Comparison of ENCODE assay signal across 8 cellular contexts in genomic region chr2:36246320-36246990, GRCh38.
DNase-seq lines count a peak whose midpoint lies in the region; ATAC-seq and TF ChIP-seq lines count a peak whose summit lies in the region.

No MANE protein-coding gene starts in this region.

- H3K27ac Mint-ChIP-seq in activated naive CD8-positive, alpha-beta T cell treated with anti-CD3 and anti-CD28 coated beads, Interleukin-2, amount 10 ng/mL, durations not matched to agents 7 days and 5 days = peak overlapping the region; percentile 90

- DNase-seq in GM12865 (ENCODE audit: low read depth) (peak; percentile 67), 8988T (no peak), NCI-H345 (lab: John Stamatoyannopoulos, UW) (no peak), mesendoderm (no peak), DMS79 treated with DMSO at 0.1 percent for 48 hours (lab: John Stamatoyannopoulos, UW) (no peak)
- no peak for DNase-seq in activated naive CD8-positive, alpha-beta T cell treated with anti-CD3 and anti-CD28 coated beads, Interleukin-2, amount 10 ng/mL, durations not matched to agents 7 days and 5 days

- no peak overlapping the region for H3K18ac ChIP-seq in mesendoderm (ENCODE audit: low read length)

- peaks cover 60% of the 10 kb centered on the region for H3K4me1 Mint-ChIP-seq in activated naive CD8-positive, alpha-beta T cell treated with anti-CD3 and anti-CD28 coated beads, Interleukin-2, amount 10 ng/mL, durations not matched to agents 7 days and 5 days

- H3K27ac ChIP-seq in mesendoderm (ENCODE audit: low read depth, low read length) = no peak overlapping the region

- H2BK15ac ChIP-seq in mesendoderm (replicated peaks; ENCODE audit: low read depth) = no peak overlapping the region

- H3K9ac ChIP-seq in mesendoderm (ENCODE audit: low read length) = no peak overlapping the region

- H3K9me3 Mint-ChIP-seq in activated naive CD8-positive, alpha-beta T cell treated with anti-CD3 and anti-CD28 coated beads, Interleukin-2, amount 10 ng/mL, durations not matched to agents 7 days and 5 days = peaks cover 14% of the 10 kb centered on the region

- WGBS in mesendoderm (ENCODE audit: extremely low coverage, insufficient coverage, low lambda C conversion rate) = no CpG with 5 or more reads among the region's 2 CpGs

- H3K79me2 ChIP-seq in mesendoderm (ENCODE audit: control insufficient read depth, insufficient read depth, low read length) = no peaks in the 10 kb centered on the region

- no peak overlapping the region for H4K8ac ChIP-seq in mesendoderm (ENCODE audit: low read depth, low read length)

- no peak overlapping the region for H2AK5ac ChIP-seq in mesendoderm (ENCODE audit: low read length)

- H3K4me3 ChIP-seq in GM12865 (ENCODE audit: low read depth, low read length) = no peak overlapping the region
- H3K4me3 ChIP-seq in mesendoderm (ENCODE audit: low read length) = no peak overlapping the region

- H3K27me3 ChIP-seq in mesendoderm (ENCODE audit: insufficient read depth, low read length, poor library complexity) = no peaks in the 10 kb centered on the region

- H3K4ac ChIP-seq in mesendoderm (ENCODE audit: low read depth, low read length) = no peak overlapping the region

- no peak overlapping the region for H2BK120ac ChIP-seq in mesendoderm (ENCODE audit: low read depth, low read length)

- H3K27me3 Mint-ChIP-seq in activated naive CD8-positive, alpha-beta T cell treated with anti-CD3 and anti-CD28 coated beads, Interleukin-2, amount 10 ng/mL, durations not matched to agents 7 days and 5 days = no peaks in the 10 kb centered on the region

- POLR2A ChIA-PET in activated naive CD8-positive, alpha-beta T cell treated with anti-CD3 and anti-CD28 coated beads, Interleukin-2, amount 10 ng/mL, durations not matched to agents 7 days and 5 days (lab: Charles Lee) = interaction anchor here (1.2 kb wide), 1 partner anchor 110 kb away, joined by 3 read pairs; the partner anchor contains the start of gene CRIM1

- peak overlapping the region; percentile 56 for H3K4me3 Mint-ChIP-seq in activated naive CD8-positive, alpha-beta T cell treated with anti-CD3 and anti-CD28 coated beads, Interleukin-2, amount 10 ng/mL, durations not matched to agents 7 days and 5 days

- H3K79me1 ChIP-seq in mesendoderm (ENCODE audit: low read length) = no peaks in the 10 kb centered on the region

- no peak overlapping the region for H4K5ac ChIP-seq in mesendoderm (ENCODE audit: low read length)

- no peaks in the 10 kb centered on the region for H3K36me3 ChIP-seq in mesendoderm (ENCODE audit: control insufficient read depth, insufficient read depth, low read length)

- H3K23ac ChIP-seq in mesendoderm (ENCODE audit: low read length) = no peak overlapping the region

- H3K36me3 Mint-ChIP-seq in activated naive CD8-positive, alpha-beta T cell treated with anti-CD3 and anti-CD28 coated beads, Interleukin-2, amount 10 ng/mL, durations not matched to agents 7 days and 5 days = peaks cover 34% of the 10 kb centered on the region

- TF ChIP-seq CTCF in GM12865 (IDR thresholded peaks at IDR 0.05; ENCODE audit: insufficient read depth, low read depth, low read length, missing control alignments) = no peak

- H3K4me2 ChIP-seq in mesendoderm (ENCODE audit: low read length) = no peak overlapping the region

- peak; percentile 82 for ATAC-seq in GM21367 (IDR thresholded peaks at IDR 0.05; ENCODE audit: unreplicated experiment)
- peak; percentile 89 for ATAC-seq in HG03442 (IDR thresholded peaks at IDR 0.05; ENCODE audit: unreplicated experiment)
- peak; percentile 76 for ATAC-seq in activated naive CD8-positive, alpha-beta T cell treated with anti-CD3 and anti-CD28 coated beads, Interleukin-2, amount 10 ng/mL, durations not matched to agents 7 days and 5 days (ENCODE audit: low read depth)

- H2BK5ac ChIP-seq in mesendoderm (ENCODE audit: low read length) = no peak overlapping the region

- no peaks in the 10 kb centered on the region for H3K4me1 ChIP-seq in mesendoderm (ENCODE audit: control insufficient read depth, low read depth, low read length)

- H3K56ac ChIP-seq in mesendoderm (ENCODE audit: low read length) = no peak overlapping the region
